Comparison of ENCODE assay signal across 34 cellular contexts in genomic region chr6:22530506-22530905, GRCh38. TPM values are rescaled to one million over a fixed set of nuclear protein-coding genes. Genes with fewer than 3 reads are reported as not detected.
"Had no signal": no experiment of that assay in that cellular context is flagged by ENCODE, and none has a peak within 500 bp of the region (broad histone marks: within the 10 kb centered on the region; RNA-seq: fewer than 3 reads in every experiment).

No MANE protein-coding gene starts in this region.

- H3K27me3 ChIP-seq: adrenal gland, brain microvascular endothelial cell, Peyer's patch, SJSA1 had no signal

- H3K36me3 ChIP-seq: adrenal gland, brain microvascular endothelial cell, Peyer's patch, SJSA1 had no signal

- H3K36me3 Mint-ChIP-seq: activated CD4-positive, alpha-beta memory T cell treated with anti-CD3 and anti-CD28 coated beads for 36 hours; activated naive CD4-positive, alpha-beta T cell treated with anti-CD3 and anti-CD28 coated beads, Interleukin-2, amount 50 U/mL, for 72 hours; WTC11 had no signal

- H3K4me1 Mint-ChIP-seq: activated CD4-positive, alpha-beta T cell treated with anti-CD3 and anti-CD28 coated beads for 36 hours; activated CD4-positive, alpha-beta T cell treated with anti-CD3 and anti-CD28 coated beads, Interleukin-2, amount 10 ng/mL, durations not matched to agents 7 days and 5 days; WTC11 had no signal

- H3K27me3 Mint-ChIP-seq: activated CD4-positive, alpha-beta memory T cell treated with anti-CD3 and anti-CD28 coated beads for 36 hours; activated CD4-positive, alpha-beta T cell treated with anti-CD3 and anti-CD28 coated beads for 36 hours; activated CD4-positive, alpha-beta T cell treated with anti-CD3 and anti-CD28 coated beads, Interleukin-2, amount 10 ng/mL, durations not matched to agents 7 days and 5 days had no signal

- H3K4me3 Mint-ChIP-seq: activated CD4-positive, alpha-beta memory T cell treated with anti-CD3 and anti-CD28 coated beads for 36 hours; activated CD4-positive, alpha-beta T cell treated with anti-CD3 and anti-CD28 coated beads for 36 hours; activated CD4-positive, alpha-beta T cell treated with anti-CD3 and anti-CD28 coated beads, Interleukin-2, amount 10 ng/mL, durations not matched to agents 7 days and 5 days; activated naive CD4-positive, alpha-beta T cell treated with anti-CD3 and anti-CD28 coated beads for 36 hours; activated T-cell treated with anti-CD3 and anti-CD28 coated beads, Interleukin-2, amount 50 U/mL, for 4 hours; activated T-helper 1 cell treated with anti-CD3 and anti-CD28 coated beads, Interleukin-12 subunit alpha, Interleukin-12 subunit beta, Interleukin-2, Interleukin-4 antibody, amounts not matched to agents 30 ng/mL and 10 ng/mL and 1 ng/mL, durations not matched to agents 14 hours and 24 hours and 36 hours; T-helper 1 cell treated with Interleukin-12 subunit alpha and Interleukin-12 subunit beta and Interleukin-4 antibody, amounts not matched to agents 30 μg/mL and 1 μg/mL, for 36 hours; T-helper 2 cell treated with Interferon-gamma antibody and Interleukin-4, amounts not matched to agents 5 μg/mL and 100 μg/mL, for 36 hours; WTC11 had no signal

- DNase-seq: activated CD4-positive, alpha-beta memory T cell treated with anti-CD3 and anti-CD28 coated beads for 36 hours; activated CD4-positive, alpha-beta T cell treated with anti-CD3 and anti-CD28 coated beads for 36 hours; activated CD4-positive, alpha-beta T cell treated with anti-CD3 and anti-CD28 coated beads, Interleukin-2, amount 10 ng/mL, durations not matched to agents 7 days and 5 days; activated CD8-positive, alpha-beta memory T cell treated with anti-CD3 and anti-CD28 coated beads, Interleukin-2, amount 50 U/mL, for 4 hours; activated gamma-delta T cell treated with Interleukin-2 at 50 U/mL for 16 hours; activated naive CD4-positive, alpha-beta T cell treated with anti-CD3 and anti-CD28 coated beads for 36 hours; activated T-cell treated with anti-CD3 and anti-CD28 coated beads for 4 hours; activated T-cell treated with anti-CD3 and anti-CD28 coated beads, Interleukin-2, amount 50 U/mL, for 4 hours; adrenal gland; anterior cingulate cortex; brain microvascular endothelial cell; central memory CD4-positive, alpha-beta T cell; NCI-H1105; NCI-H1417 treated with DMSO at 0.1 percent for 48 hours; NCI-H187 treated with DMSO at 0.1 percent for 48 hours; NCI-H2081 treated with DMSO at 0.1 percent for 48 hours; NCI-H226; NCI-H524 treated with DMSO at 0.1 percent for 48 hours; NK-92 treated with Interleukin-12 subunit alpha and Interleukin-12 subunit beta, amount 100 ng/mL, for 24 hours; PC-3; Peyer's patch; RPMI8226; SHP77 treated with DMSO at 0.1 percent for 48 hours; SK-N-SH had no signal

- H3K9me3 ChIP-seq: adrenal gland, Peyer's patch, SJSA1, SK-N-SH had no signal

- ATAC-seq: activated CD4-positive, alpha-beta T cell treated with anti-CD3 and anti-CD28 coated beads for 36 hours; activated CD4-positive, CD25-positive, alpha-beta regulatory T cell treated with anti-CD3 and anti-CD28 coated beads, Interleukin-2, amount 50 U/mL, for 24 hours; activated naive CD4-positive, alpha-beta T cell treated with anti-CD3 and anti-CD28 coated beads, Interleukin-2, amount 50 U/mL, for 72 hours; activated T-cell treated with anti-CD3 and anti-CD28 coated beads, Interleukin-2, amount 50 U/mL, for 4 hours; PC-3; WTC11 had no signal

- H3K27ac Mint-ChIP-seq: activated CD4-positive, alpha-beta memory T cell treated with anti-CD3 and anti-CD28 coated beads for 36 hours; activated CD4-positive, alpha-beta T cell treated with anti-CD3 and anti-CD28 coated beads for 36 hours; activated CD4-positive, alpha-beta T cell treated with anti-CD3 and anti-CD28 coated beads, Interleukin-2, amount 10 ng/mL, durations not matched to agents 7 days and 5 days; activated naive CD4-positive, alpha-beta T cell treated with anti-CD3 and anti-CD28 coated beads for 36 hours; activated naive CD4-positive, alpha-beta T cell treated with anti-CD3 and anti-CD28 coated beads, Interleukin-2, amount 50 U/mL, for 72 hours; activated T-helper 1 cell treated with anti-CD3 and anti-CD28 coated beads, Interleukin-12 subunit alpha, Interleukin-12 subunit beta, Interleukin-2, Interleukin-4 antibody, amounts not matched to agents 30 ng/mL and 10 ng/mL and 1 ng/mL, durations not matched to agents 14 hours and 24 hours and 36 hours; T-helper 1 cell treated with Interleukin-12 subunit alpha and Interleukin-12 subunit beta and Interleukin-4 antibody, amounts not matched to agents 30 μg/mL and 1 μg/mL, for 36 hours; T-helper 2 cell treated with Interferon-gamma antibody and Interleukin-4, amounts not matched to agents 5 μg/mL and 100 μg/mL, for 36 hours; WTC11 had no signal

- H3K27ac ChIP-seq: adrenal gland, brain microvascular endothelial cell, KMS-11, Peyer's patch, SJSA1 had no signal

- H3K9me3 Mint-ChIP-seq: activated CD4-positive, alpha-beta T cell treated with anti-CD3 and anti-CD28 coated beads, Interleukin-2, amount 10 ng/mL, durations not matched to agents 7 days and 5 days; activated naive CD4-positive, alpha-beta T cell treated with anti-CD3 and anti-CD28 coated beads, Interleukin-2, amount 50 U/mL, for 72 hours; activated T-cell treated with anti-CD3 and anti-CD28 coated beads, Interleukin-2, amount 50 U/mL, for 4 hours; T-helper 1 cell treated with Interleukin-12 subunit alpha and Interleukin-12 subunit beta and Interleukin-4 antibody, amounts not matched to agents 30 μg/mL and 1 μg/mL, for 36 hours; T-helper 2 cell treated with Interferon-gamma antibody and Interleukin-4, amounts not matched to agents 5 μg/mL and 100 μg/mL, for 36 hours; WTC11 had no signal

- H3K4me3 ChIP-seq: adrenal gland, Peyer's patch, SJSA1 had no signal

- H3K4me1 ChIP-seq: adrenal gland, Peyer's patch, SJSA1 had no signal

RNA-seq across cellular contexts. Expression of gene HDGFL1, which starts 38.9 kb away (rescaled TPM):
- total RNA-seq: activated CD4-positive, alpha-beta memory T cell treated with anti-CD3 and anti-CD28 coated beads for 36 hours; activated CD4-positive, alpha-beta T cell treated with anti-CD3 and anti-CD28 coated beads for 36 hours; activated CD4-positive, alpha-beta T cell treated with anti-CD3 and anti-CD28 coated beads, Interleukin-2, amount 10 ng/mL, durations not matched to agents 7 days and 5 days; activated naive CD4-positive, alpha-beta T cell treated with anti-CD3 and anti-CD28 coated beads for 36 hours; activated naive CD4-positive, alpha-beta T cell treated with anti-CD3 and anti-CD28 coated beads, Interleukin-2, amount 50 U/mL, for 72 hours; activated T-cell treated with anti-CD3 and anti-CD28 coated beads, Interleukin-2, amount 50 U/mL, for 4 hours; activated T-helper 1 cell treated with anti-CD3 and anti-CD28 coated beads, Interleukin-12 subunit alpha, Interleukin-12 subunit beta, Interleukin-2, Interleukin-4 antibody, amounts not matched to agents 30 ng/mL and 10 ng/mL and 1 ng/mL, durations not matched to agents 14 hours and 24 hours and 36 hours; adrenal gland; LHCN-M2; NCI-H460; PC-3; Peyer's patch; SJSA1; WTC11 had no signal
- polyA plus RNA-seq: adrenal gland, SK-N-SH had no signal
